1 cellular context compared by ENCODE assay signal in the genomic region with DNA sequence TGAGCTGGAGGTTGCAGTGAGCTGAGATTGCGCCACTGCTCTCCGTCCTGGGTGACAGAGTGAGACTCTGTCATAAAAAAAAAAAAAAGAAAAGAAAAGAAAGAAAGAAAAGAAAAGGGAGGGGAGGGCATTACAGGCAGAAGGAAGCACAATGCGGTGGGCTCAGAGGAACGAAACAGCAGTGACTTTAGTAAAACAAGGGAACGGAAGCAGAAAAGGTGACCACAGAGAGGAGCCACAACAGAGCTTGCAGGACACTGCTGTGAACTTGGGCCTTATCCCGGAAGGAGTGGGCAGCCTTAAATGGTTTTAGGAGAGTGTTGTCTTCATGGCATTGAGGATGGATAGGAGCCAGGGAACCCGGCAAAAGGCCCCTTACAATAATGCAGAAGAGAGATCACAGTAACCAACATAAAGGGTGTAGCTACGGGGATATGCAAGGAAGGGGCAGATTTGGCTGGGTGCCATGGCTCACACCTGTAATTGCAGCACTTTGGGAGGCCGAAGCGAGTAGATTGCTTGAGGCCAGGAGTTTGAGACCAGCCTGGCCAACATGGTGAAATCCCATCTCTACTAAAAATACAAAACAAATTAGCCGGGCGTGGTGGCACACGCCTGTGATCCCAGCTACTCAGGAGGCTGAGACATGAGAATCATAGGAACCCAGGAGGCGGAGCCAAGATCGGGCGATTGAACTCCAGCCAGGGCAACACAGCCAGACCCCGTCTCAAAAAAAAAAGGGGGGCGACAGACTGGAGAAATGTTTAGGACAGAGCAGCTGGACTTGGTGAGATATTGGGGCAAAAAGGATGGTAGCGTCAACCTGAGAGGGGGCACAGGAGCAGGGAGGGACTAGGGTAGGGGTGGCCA.
TF ChIP-seq lines count a peak whose summit lies in the region.

No MANE protein-coding gene starts in this region.

TF ChIP-seq in K562, 482 proteins besides CTCF, POLR2A, EP300 and RAD21:
- TF ChIP-seq ZNF57 (CRISPR knock-in tag; IDR thresholded peaks at IDR 0.05): no peak
- no peak for TF ChIP-seq FIP1L1 (IDR thresholded peaks at IDR 0.05; ENCODE audit: low read depth, low read length, poor library complexity, severe bottlenecking)
- no peak for TF ChIP-seq ZNF253 (CRISPR knock-in tag; conservative IDR thresholded peaks at IDR 0.05)
- no peak for TF ChIP-seq SMAD4 (CRISPR knock-in tag; conservative IDR thresholded peaks at IDR 0.05)
- TF ChIP-seq COPS2 (conservative IDR thresholded peaks at IDR 0.05): no peak
- peak; percentile 72 for TF ChIP-seq ZNF121 (CRISPR knock-in tag; conservative IDR thresholded peaks at IDR 0.05)
- no peak for TF ChIP-seq MAX (CRISPR knock-in tag; IDR thresholded peaks at IDR 0.05)
- peak; percentile 48; the same call in 1 of the 2 replicates for TF ChIP-seq NFIC (IDR thresholded peaks at IDR 0.05)
- TF ChIP-seq, protein P1, sequence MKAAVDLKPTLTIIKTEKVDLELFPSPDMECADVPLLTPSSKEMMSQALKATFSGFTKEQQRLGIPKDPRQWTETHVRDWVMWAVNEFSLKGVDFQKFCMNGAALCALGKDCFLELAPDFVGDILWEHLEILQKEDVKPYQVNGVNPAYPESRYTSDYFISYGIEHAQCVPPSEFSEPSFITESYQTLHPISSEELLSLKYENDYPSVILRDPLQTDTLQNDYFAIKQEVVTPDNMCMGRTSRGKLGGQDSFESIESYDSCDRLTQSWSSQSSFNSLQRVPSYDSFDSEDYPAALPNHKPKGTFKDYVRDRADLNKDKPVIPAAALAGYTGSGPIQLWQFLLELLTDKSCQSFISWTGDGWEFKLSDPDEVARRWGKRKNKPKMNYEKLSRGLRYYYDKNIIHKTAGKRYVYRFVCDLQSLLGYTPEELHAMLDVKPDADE (conservative IDR thresholded peaks at IDR 0.05; ENCODE audit: control insufficient read depth, low read depth, low read length): no peak
- no peak for TF ChIP-seq POLR2G (IDR thresholded peaks at IDR 0.05; ENCODE audit: low read depth, low read length)
- TF ChIP-seq PBX2 (CRISPR knock-in tag; IDR thresholded peaks at IDR 0.05; ENCODE audit: low read depth): no peak
- no peak for TF ChIP-seq PBX2 (tag; conservative IDR thresholded peaks at IDR 0.05; ENCODE audit: low read depth)
- TF ChIP-seq, protein P2, sequence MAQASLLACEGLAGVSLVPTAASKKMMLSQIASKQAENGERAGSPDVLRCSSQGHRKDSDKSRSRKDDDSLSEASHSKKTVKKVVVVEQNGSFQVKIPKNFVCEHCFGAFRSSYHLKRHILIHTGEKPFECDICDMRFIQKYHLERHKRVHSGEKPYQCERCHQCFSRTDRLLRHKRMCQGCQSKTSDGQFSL (CRISPR knock-in tag; IDR thresholded peaks at IDR 0.05): no peak
- TF ChIP-seq, protein P2 (tag; IDR thresholded peaks at IDR 0.05): no peak
